ENCODE assay signal across 7 cellular contexts in the genomic region with DNA sequence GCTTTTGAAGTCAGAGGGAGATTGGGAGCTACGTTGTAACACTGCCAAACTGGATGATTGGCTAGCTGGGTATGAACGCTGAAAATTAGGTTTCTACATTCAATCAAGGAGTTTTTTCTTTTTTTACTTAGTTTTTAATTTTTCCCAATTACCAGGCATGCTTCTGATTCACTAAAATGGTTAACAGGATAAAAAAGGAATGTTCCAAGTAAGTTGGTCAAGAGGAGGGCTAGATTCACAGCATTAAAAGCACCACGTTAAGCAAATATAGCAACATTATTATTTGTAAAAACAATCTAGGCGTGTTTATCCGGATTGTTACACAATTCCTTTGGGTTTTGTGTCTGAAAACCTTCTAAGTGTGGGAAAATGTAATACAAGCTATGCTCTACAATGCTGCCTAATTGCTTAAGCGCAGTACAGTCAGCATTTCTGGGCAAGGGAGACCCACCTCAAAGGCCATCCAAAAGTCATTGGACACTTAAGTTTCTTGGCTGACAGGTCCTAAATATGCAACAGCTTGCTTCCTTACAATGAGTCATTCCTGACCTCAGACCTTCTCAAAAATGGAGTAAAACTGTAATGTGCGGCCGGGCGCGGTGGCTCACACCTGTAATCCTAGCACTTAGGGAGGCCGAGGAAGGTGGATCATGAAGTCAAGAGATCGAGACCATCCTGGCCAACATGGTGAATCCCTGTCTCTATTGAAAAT. TPM values are rescaled to one million over a fixed set of nuclear protein-coding genes. Genes with fewer than 3 reads are reported as not detected.
DNase-seq lines count a peak whose midpoint lies in the region; ATAC-seq and TF ChIP-seq lines count a peak whose summit lies in the region.

No MANE protein-coding gene starts in this region.

- H3K4me1 ChIP-seq in HEK293 (ENCODE audit: control insufficient read depth, insufficient read depth, low read length) (peaks cover 4% of the 10 kb centered on the region), ectodermal cell (ENCODE audit: control insufficient read depth, insufficient read depth, low read length) (peaks cover 21% of the 10 kb centered on the region), muscle layer of duodenum (ENCODE audit: control insufficient read depth in 1 of 2, insufficient read depth in 2 of 2, low read length in 2 of 2) (peaks cover 8 to 33% of the 10 kb centered on the region in 2 donors)

- no peak for DNase-seq in activated gamma-delta T cell treated with Interleukin-2 at 50 U/mL for 16 hours

- no peak for TF ChIP-seq CTCF in HEK293 (tag by site-specific recombination; IDR thresholded peaks at IDR 0.05)

- CTCF ChIA-PET in HEK293 (lab: Yijun Ruan, JAX) = interaction anchor here (0.6 to 6.1 kb wide), 5 partner anchors 13 to 490 kb away, joined by 3 to 62 read pairs (median 4); no protein-coding TSS in a partner anchor

- POLR2A ChIA-PET in HEK293 (lab: Yijun Ruan, JAX) = interaction anchor here (0.6 to 4.2 kb wide), 14 partner anchors 10 to 168 kb away, joined by 3 to 163 read pairs (median 16); a partner anchor contains a TSS

- ATAC-seq in GM18907 (IDR thresholded peaks at IDR 0.05; ENCODE audit: unreplicated experiment) (no peak), HG03565 (IDR thresholded peaks at IDR 0.05; ENCODE audit: unreplicated experiment) (no peak)

- 30 to 39% methylated on average over 10 to 12 of the region's 12 CpGs for WGBS in ectodermal cell, 2 experiments

- H3K27me3 ChIP-seq in ectodermal cell (ENCODE audit: control insufficient read depth, insufficient read depth, low read length, poor library complexity, severe bottlenecking) (no peaks in the 10 kb centered on the region), muscle layer of duodenum (ENCODE audit: low read depth, low read length) (no peaks in the 10 kb centered on the region)

- H3K36me3 ChIP-seq in HEK293 (ENCODE audit: control insufficient read depth in 2 of 2, insufficient read depth in 1 of 2, low read length in 2 of 2) (peaks cover 14 to 50% of the 10 kb centered on the region in 2 experiments), ectodermal cell (ENCODE audit: control insufficient read depth, insufficient read depth, low read length) (peaks cover 35% of the 10 kb centered on the region), muscle layer of duodenum (ENCODE audit: control insufficient read depth in 1 of 2, insufficient read depth in 2 of 2, low read length in 2 of 2) (peaks cover 32 to 39% of the 10 kb centered on the region in 2 donors)

- no peaks in the 10 kb centered on the region for H3K9me3 Mint-ChIP-seq in T-helper 1 cell treated with Interleukin-12 subunit alpha and Interleukin-12 subunit beta and Interleukin-4 antibody, amounts not matched to agents 30 μg/mL and 1 μg/mL, for 36 hours

- H3K4me3 Mint-ChIP-seq in T-helper 1 cell treated with Interleukin-12 subunit alpha and Interleukin-12 subunit beta and Interleukin-4 antibody, amounts not matched to agents 30 μg/mL and 1 μg/mL, for 36 hours = peak overlapping the region; percentile 98

- H3K9me3 ChIP-seq in HEK293 (ENCODE audit: control insufficient read depth, insufficient read depth, low read depth, low read length) (no peaks in the 10 kb centered on the region), ectodermal cell (ENCODE audit: control insufficient read depth, low read length) (no peaks in the 10 kb centered on the region), muscle layer of duodenum (ENCODE audit: control insufficient read depth in 1 of 2, low read length in 2 of 2) (no peaks in the 10 kb centered on the region)

- peak overlapping the region; percentile 60 for H3K27ac ChIP-seq in HEK293 (ENCODE audit: extremely low read depth, low read depth, low read length)
- H3K27ac ChIP-seq in ectodermal cell (ENCODE audit: insufficient read depth, low read depth, low read length, poor library complexity, severe bottlenecking) = peak overlapping the region; percentile 47
- peak overlapping the region; percentile 93 for H3K27ac ChIP-seq in muscle layer of duodenum (ENCODE audit: low read length)

- peaks cover 40% of the 10 kb centered on the region for H3K36me3 Mint-ChIP-seq in T-helper 1 cell treated with Interleukin-12 subunit alpha and Interleukin-12 subunit beta and Interleukin-4 antibody, amounts not matched to agents 30 μg/mL and 1 μg/mL, for 36 hours (ENCODE audit: low read depth)

- peaks cover 35% of the 10 kb centered on the region for H3K4me1 Mint-ChIP-seq in T-helper 1 cell treated with Interleukin-12 subunit alpha and Interleukin-12 subunit beta and Interleukin-4 antibody, amounts not matched to agents 30 μg/mL and 1 μg/mL, for 36 hours (ENCODE audit: low read depth)

- H3K4me3 ChIP-seq in HEK293 (ENCODE audit: low read depth, low read length) (peak overlapping the region; percentile 94), ectodermal cell (ENCODE audit: insufficient read depth, low read depth, low read length) (peak overlapping the region; percentile 65), muscle layer of duodenum (ENCODE audit: low read depth in 1 of 2, low read length in 2 of 2) (peak overlapping the region; percentile 97 to 99)

- no peaks in the 10 kb centered on the region for H3K27me3 Mint-ChIP-seq in T-helper 1 cell treated with Interleukin-12 subunit alpha and Interleukin-12 subunit beta and Interleukin-4 antibody, amounts not matched to agents 30 μg/mL and 1 μg/mL, for 36 hours (ENCODE audit: low read depth)

- peak overlapping the region; percentile 96 for H3K27ac Mint-ChIP-seq in T-helper 1 cell treated with Interleukin-12 subunit alpha and Interleukin-12 subunit beta and Interleukin-4 antibody, amounts not matched to agents 30 μg/mL and 1 μg/mL, for 36 hours

TF ChIP-seq in HEK293, 187 proteins besides CTCF, POLR2A, EP300 and RAD21:
- TF ChIP-seq SCRT1 (tag by site-specific recombination; IDR thresholded peaks at IDR 0.05; ENCODE audit: borderline replicate concordance) = peak; percentile 94
- TF ChIP-seq SP2 (tag by site-specific recombination; IDR thresholded peaks at IDR 0.05) = no peak
- TF ChIP-seq SCRT2 (tag by site-specific recombination; IDR thresholded peaks at IDR 0.05) = peak; percentile 97
- TF ChIP-seq ZNF184 (tag by site-specific recombination; IDR thresholded peaks at IDR 0.05) = 0 out of 2 replicates have a peak, but pooled peaks have one; percentile 25
- TF ChIP-seq, protein P1, sequence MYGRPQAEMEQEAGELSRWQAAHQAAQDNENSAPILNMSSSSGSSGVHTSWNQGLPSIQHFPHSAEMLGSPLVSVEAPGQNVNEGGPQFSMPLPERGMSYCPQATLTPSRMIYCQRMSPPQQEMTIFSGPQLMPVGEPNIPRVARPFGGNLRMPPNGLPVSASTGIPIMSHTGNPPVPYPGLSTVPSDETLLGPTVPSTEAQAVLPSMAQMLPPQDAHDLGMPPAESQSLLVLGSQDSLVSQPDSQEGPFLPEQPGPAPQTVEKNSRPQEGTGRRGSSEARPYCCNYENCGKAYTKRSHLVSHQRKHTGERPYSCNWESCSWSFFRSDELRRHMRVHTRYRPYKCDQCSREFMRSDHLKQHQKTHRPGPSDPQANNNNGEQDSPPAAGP (tag by site-specific recombination; IDR thresholded peaks at IDR 0.05) = peak; percentile 41; the same call in 1 of the 2 replicates
- peak; percentile 84 for TF ChIP-seq ZNF629 (tag by site-specific recombination; IDR thresholded peaks at IDR 0.05)
- TF ChIP-seq ZNF335 (tag by site-specific recombination; conservative IDR thresholded peaks at IDR 0.05) = no peak
- TF ChIP-seq ZNF112 (tag by site-specific recombination; IDR thresholded peaks at IDR 0.05) = no peak
- no peak for TF ChIP-seq ZNF747 (tag by site-specific recombination; IDR thresholded peaks at IDR 0.05)
- TF ChIP-seq ZBTB8A (tag by site-specific recombination; IDR thresholded peaks at IDR 0.05) = no peak
- peak; percentile 33; the same call in 1 of the 2 replicates for TF ChIP-seq SP7 (tag by site-specific recombination; IDR thresholded peaks at IDR 0.05)
- no peak for TF ChIP-seq ZNF133 (tag by site-specific recombination; IDR thresholded peaks at IDR 0.05)
- peak; percentile 35; the same call in 1 of the 2 replicates for TF ChIP-seq ZBTB21 (tag by site-specific recombination; IDR thresholded peaks at IDR 0.05)
- 0 out of 2 replicates have a peak, but pooled peaks have one; percentile 6 for TF ChIP-seq ZNF660 (tag by site-specific recombination; IDR thresholded peaks at IDR 0.05)

RNA-seq across cellular contexts. Expression of a gene that starts 1.2 kb away (rescaled TPM):
- 4,068 TPM for polyA plus RNA-seq in ectodermal cell (2013, experiment 1 of 4)
- 4,116 TPM for polyA plus RNA-seq in ectodermal cell (2013, experiment 2 of 4)
- polyA plus RNA-seq in ectodermal cell (2013, experiment 3 of 4) = 4,018 TPM
- 4,356 TPM for polyA plus RNA-seq in ectodermal cell (2013, experiment 4 of 4)

RNA-seq across cellular contexts. Expression of a gene that starts 5.2 kb away (rescaled TPM):
- polyA plus RNA-seq in ectodermal cell (2013, experiment 1 of 4) = 65.4 TPM
- 79.8 TPM for polyA plus RNA-seq in ectodermal cell (2013, experiment 2 of 4)
- 55.4 TPM for polyA plus RNA-seq in ectodermal cell (2013, experiment 3 of 4)
- 59.0 TPM for polyA plus RNA-seq in ectodermal cell (2013, experiment 4 of 4)
